In the genomic region with DNA sequence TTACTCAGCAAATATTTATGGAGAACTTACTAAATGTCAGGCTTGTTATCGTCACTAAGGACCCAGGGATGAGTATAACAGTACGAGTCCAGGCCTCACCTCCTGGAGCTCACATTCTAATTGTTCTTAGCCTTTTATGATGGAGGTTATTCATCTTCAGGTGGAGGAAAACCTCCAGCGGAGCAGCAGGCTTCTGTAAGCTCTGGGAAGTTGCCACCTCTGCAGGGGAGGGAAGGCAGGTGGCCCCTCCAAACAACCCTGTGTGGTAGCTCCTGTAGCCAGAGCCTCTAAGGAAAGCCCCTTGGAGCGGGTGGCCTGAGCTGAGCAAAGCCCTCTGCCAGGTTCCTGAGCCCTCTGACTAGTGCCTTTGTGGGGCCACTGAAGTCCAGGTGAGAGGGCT, we compare ENCODE assay signal across 15 cellular contexts.
A peak's percentile ranks its signal among the peaks of the same experiment; 100 is the strongest.
DNase-seq lines count a peak whose midpoint lies in the region; ATAC-seq and TF ChIP-seq lines count a peak whose summit lies in the region.
"Had no signal": no experiment of that assay in that cellular context is flagged by ENCODE, and none has a peak within 500 bp of the region (broad histone marks: within the 10 kb centered on the region; RNA-seq: fewer than 3 reads in every experiment).

No MANE protein-coding gene starts in this region.

- H2BK20ac ChIP-seq in IMR-90 (ENCODE audit: low read depth, low read length): no peak overlapping the region

- H2BK12ac ChIP-seq in neuronal stem cell (ENCODE audit: low read length): no peak overlapping the region

- no peak overlapping the region for H4K91ac ChIP-seq in IMR-90 (ENCODE audit: insufficient read depth, low read depth, low read length)
- no peak overlapping the region for H4K91ac ChIP-seq in neuronal stem cell (ENCODE audit: low read depth, low read length, poor library complexity)

- no peak overlapping the region; the same call in 2 of the 3 replicates for H2BK15ac ChIP-seq in IMR-90 (ENCODE audit: low read depth, low read length)
- no peak overlapping the region for H2BK15ac ChIP-seq in neuronal stem cell (ENCODE audit: low read length)

- CTCF ChIA-PET in IMR-90 (lab: Yijun Ruan, JAX): no interaction called here

- TF ChIP-seq CTCF in IMR-90 (conservative IDR thresholded peaks at IDR 0.05; ENCODE audit: low read depth, low read length): no peak
- TF ChIP-seq CTCF in nephron (IDR thresholded peaks at IDR 0.05; ENCODE audit: unreplicated experiment in 3 of 3): no peak

- no peak overlapping the region for H3K27ac ChIP-seq in IMR-90 (ENCODE audit: insufficient read depth, low read length)
- peak overlapping the region; percentile 4 for H3K27ac ChIP-seq in neuronal stem cell (replicated peaks; ENCODE audit: low read length)
- no peak overlapping the region for H3K27ac ChIP-seq in right cardiac atrium (ENCODE audit: low read length)
- H3K27ac ChIP-seq: GM23248 had no signal

- no peaks in the 10 kb centered on the region for H3K36me3 Mint-ChIP-seq in nephron (ENCODE audit: low read depth)
- H3K36me3 Mint-ChIP-seq: CD4-positive, CD25-positive, alpha-beta regulatory T cell; CD8-positive, alpha-beta memory T cell had no signal

- H2BK5ac ChIP-seq in IMR-90 (ENCODE audit: low read depth, low read length, poor library complexity, severe bottlenecking): no peak overlapping the region
- peak overlapping the region; percentile 9 for H2BK5ac ChIP-seq in neuronal stem cell (ENCODE audit: low read length)

- no peak overlapping the region for H3K14ac ChIP-seq in IMR-90 (replicated peaks; ENCODE audit: low read depth, low read length)
- no peak overlapping the region for H3K14ac ChIP-seq in neuronal stem cell (ENCODE audit: low read length)

- H3K4me3 ChIP-seq in IMR-90 (ENCODE audit: insufficient read depth, low read depth, low read length): no peak overlapping the region
- peak overlapping the region in 1 of 2 donors; percentile 20 for H3K4me3 ChIP-seq in neuronal stem cell (ENCODE audit: low read length in 2 of 2)
- H3K4me3 ChIP-seq in right cardiac atrium (ENCODE audit: low read length): no peak overlapping the region
- H3K4me3 ChIP-seq: GM23248 had no signal

- H3K27me3 Mint-ChIP-seq in nephron (ENCODE audit: low read depth): peaks cover 8% of the 10 kb centered on the region

- POLR2A ChIA-PET in IMR-90 (lab: Charles Lee; ENCODE audit: unreplicated experiment): no interaction called here

- H3K79me1 ChIP-seq in IMR-90 (ENCODE audit: low read depth in 1 of 2, low read length in 2 of 2) (no peaks in the 10 kb centered on the region), neuronal stem cell (ENCODE audit: low read depth, low read length) (peaks cover 2% of the 10 kb centered on the region)

- H3K4me1 Mint-ChIP-seq in nephron: peaks cover 48% of the 10 kb centered on the region
- H3K4me1 Mint-ChIP-seq: CD4-positive, CD25-positive, alpha-beta regulatory T cell; CD8-positive, alpha-beta memory T cell had no signal

- no peak overlapping the region for H3K4me3 Mint-ChIP-seq in nephron
- H3K4me3 Mint-ChIP-seq: CD4-positive, CD25-positive, alpha-beta regulatory T cell; CD8-positive, alpha-beta memory T cell had no signal

- H3K9ac ChIP-seq in IMR-90 (ENCODE audit: low read depth, low read length) (no peak overlapping the region), neuronal stem cell (ENCODE audit: low read depth, low read length, poor library complexity) (no peak overlapping the region)
- H3K9ac ChIP-seq: GM23248 had no signal

- no CpG with 5 or more reads among the region's 4 CpGs for WGBS in IMR-90 (ENCODE audit: extremely low coverage in 2 of 2, insufficient read length in 1 of 2), 2 experiments
- WGBS in neuronal stem cell (ENCODE audit: extremely low coverage in 2 of 2, insufficient read length in 2 of 2, insufficient replicate concordance in 1 of 2), 2 donors: no CpG with 5 or more reads among the region's 4 CpGs
- 79% methylated on average over 4 of the region's 4 CpGs for WGBS in right cardiac atrium

- TF ChIP-seq POLR2A in IMR-90 (IDR thresholded peaks at IDR 0.05; ENCODE audit: low read depth, low read length): no peak

- no peaks in the 10 kb centered on the region for H3K9me3 ChIP-seq in IMR-90 (ENCODE audit: control insufficient read depth, insufficient read depth, low read length)
- H3K9me3 ChIP-seq in neuronal stem cell (replicated peaks in 1 of 2; ENCODE audit: control insufficient read depth in 2 of 2, insufficient read depth in 1 of 2, low read depth in 1 of 2, low read length in 2 of 2): peaks cover 0 to 16% of the 10 kb centered on the region in 2 donors
- H3K9me3 ChIP-seq in right cardiac atrium (ENCODE audit: control insufficient read depth, low read length): no peaks in the 10 kb centered on the region
- H3K9me3 ChIP-seq: BE2C had no signal

- H3K56ac ChIP-seq in IMR-90 (ENCODE audit: extremely low read depth, insufficient read depth, low read length): no peak overlapping the region

- 0 out of 2 replicates have a peak overlapping the region, but pooled peaks have one; percentile 21 for H2AK5ac ChIP-seq in IMR-90 (ENCODE audit: low read depth, low read length)
- H2AK5ac ChIP-seq in neuronal stem cell (ENCODE audit: low read depth, low read length): no peak overlapping the region

- intact Hi-C loops in IMR-90 (cut with micrococcal nuclease) (no loop called here), right cardiac atrium (cut with DNase I) (no loop called here)

- no peak for TF ChIP-seq RAD21 in IMR-90 (IDR thresholded peaks at IDR 0.05; ENCODE audit: low read length)

- dilution Hi-C loops in IMR-90 (cut with HindIII; ENCODE audit: low sequenced_read_pairs, unreplicated experiment): no loop called here

- H4K8ac ChIP-seq in IMR-90 (ENCODE audit: low read depth in 2 of 2, low read length in 2 of 2) (no peak overlapping the region), neuronal stem cell (ENCODE audit: low read depth, low read length) (no peak overlapping the region)

- no peaks in the 10 kb centered on the region for H3K9me3 Mint-ChIP-seq in nephron
- H3K9me3 Mint-ChIP-seq: CD8-positive, alpha-beta memory T cell had no signal

- H2AK9ac ChIP-seq in IMR-90 (replicated peaks; ENCODE audit: low read depth, low read length, poor library complexity): no peak overlapping the region

- H3K4ac ChIP-seq in IMR-90 (ENCODE audit: low read depth, low read length): no peak overlapping the region
- H3K4ac ChIP-seq in neuronal stem cell (ENCODE audit: low read length): no peak overlapping the region

- no peak overlapping the region for H2BK120ac ChIP-seq in IMR-90 (ENCODE audit: low read depth, low read length)
- H2BK120ac ChIP-seq in neuronal stem cell (ENCODE audit: low read depth, low read length): no peak overlapping the region

- H3K27me3 ChIP-seq in IMR-90 (ENCODE audit: control insufficient read depth, insufficient read depth, low read length): no peaks in the 10 kb centered on the region
- no peaks in the 10 kb centered on the region for H3K27me3 ChIP-seq in neuronal stem cell (ENCODE audit: control insufficient read depth in 3 of 3, insufficient read depth in 3 of 3, low read depth in 1 of 3, low read length in 3 of 3)
- peaks cover under 1% of the 10 kb centered on the region for H3K27me3 ChIP-seq in right cardiac atrium (ENCODE audit: control insufficient read depth, insufficient read depth)

- H3K18ac ChIP-seq in IMR-90 (ENCODE audit: low read depth, low read length) (no peak overlapping the region), neuronal stem cell (ENCODE audit: low read length) (peak overlapping the region; percentile 50)

- H3K4me2 ChIP-seq in IMR-90 (ENCODE audit: low read depth, low read length) (no peak overlapping the region), neuronal stem cell (ENCODE audit: insufficient read depth, low read length, poor library complexity, severe bottlenecking) (no peak overlapping the region)

- ATAC-seq in IMR-90 (ENCODE audit: low read depth) (no peak), right cardiac atrium (no peak), GM18858 (IDR thresholded peaks at IDR 0.05; ENCODE audit: unreplicated experiment) (no peak), HG03378 (IDR thresholded peaks at IDR 0.05; ENCODE audit: unreplicated experiment) (no peak)
- ATAC-seq: HCT116 had no signal

- H3K4me1 ChIP-seq in IMR-90 (ENCODE audit: control insufficient read depth, insufficient read depth, low read length) (peaks cover 16% of the 10 kb centered on the region), neuronal stem cell (ENCODE audit: control insufficient read depth in 2 of 2, insufficient read depth in 1 of 2, low read depth in 1 of 2, low read length in 2 of 2) (peaks cover 17 to 42% of the 10 kb centered on the region in 2 donors), right cardiac atrium (ENCODE audit: control insufficient read depth, insufficient read depth, low read length) (peaks cover 4% of the 10 kb centered on the region)
- H3K4me1 ChIP-seq: BE2C had no signal

- no peak overlapping the region for H4K5ac ChIP-seq in IMR-90 (ENCODE audit: low read depth, low read length)

- DNase-seq in IMR-90: no peak
- DNase-seq in neuronal stem cell (ENCODE audit: low spot score): no peak
- no peak for DNase-seq in right cardiac atrium
- DNase-seq in OCI-M2 (lab: John Stamatoyannopoulos, UW; ENCODE audit: unreplicated experiment): no peak
- DNase-seq: ACHN; BE2C; CD4-positive, CD25-positive, alpha-beta regulatory T cell; CD8-positive, alpha-beta memory T cell; COR-L47; GM23248; H7 had no signal

- BruUV-seq in IMR-90 (replicated peaks; lab: Mats Ljungman, UMichigan): no TSS peak

- H3K36me3 ChIP-seq in IMR-90 (ENCODE audit: control insufficient read depth, insufficient read depth, low read length) (peaks cover 12% of the 10 kb centered on the region), neuronal stem cell (replicated peaks in 1 of 2; ENCODE audit: control insufficient read depth in 2 of 2, insufficient read depth in 2 of 2, low read length in 2 of 2) (peaks cover 25 to 68% of the 10 kb centered on the region in 2 donors)
- H3K36me3 ChIP-seq: BE2C had no signal

- H4K20me1 ChIP-seq in IMR-90 (ENCODE audit: insufficient read depth, low read length): no peaks in the 10 kb centered on the region

- peak overlapping the region in 2 of 3 experiments; percentile 73 to 78 for H3K27ac Mint-ChIP-seq in nephron
- H3K27ac Mint-ChIP-seq: CD4-positive, CD25-positive, alpha-beta regulatory T cell; CD8-positive, alpha-beta memory T cell had no signal

- in situ Hi-C loops in IMR-90 (cut with MboI; ENCODE audit: low sequenced_read_pairs): no loop called here

- H2AFZ ChIP-seq in IMR-90 (replicated peaks; ENCODE audit: low read length, poor library complexity) (no peak overlapping the region), neuronal stem cell (ENCODE audit: low read length) (no peak overlapping the region)
- H2AFZ ChIP-seq: GM23248 had no signal

- peaks cover 9% of the 10 kb centered on the region; the same call in 1 of the 2 replicates for H3K9me1 ChIP-seq in IMR-90 (ENCODE audit: insufficient read depth, low read length)

- H3K23ac ChIP-seq in IMR-90 (ENCODE audit: low read depth, low read length): no peak overlapping the region
- no peak overlapping the region for H3K23ac ChIP-seq in neuronal stem cell (ENCODE audit: low read depth, low read length, poor library complexity)

TF ChIP-seq in IMR-90, 13 proteins besides CTCF, POLR2A, EP300 and RAD21:
- no peak for TF ChIP-seq MXI1 (IDR thresholded peaks at IDR 0.05; ENCODE audit: borderline replicate concordance, low read depth, low read length)
